In the genomic region with DNA sequence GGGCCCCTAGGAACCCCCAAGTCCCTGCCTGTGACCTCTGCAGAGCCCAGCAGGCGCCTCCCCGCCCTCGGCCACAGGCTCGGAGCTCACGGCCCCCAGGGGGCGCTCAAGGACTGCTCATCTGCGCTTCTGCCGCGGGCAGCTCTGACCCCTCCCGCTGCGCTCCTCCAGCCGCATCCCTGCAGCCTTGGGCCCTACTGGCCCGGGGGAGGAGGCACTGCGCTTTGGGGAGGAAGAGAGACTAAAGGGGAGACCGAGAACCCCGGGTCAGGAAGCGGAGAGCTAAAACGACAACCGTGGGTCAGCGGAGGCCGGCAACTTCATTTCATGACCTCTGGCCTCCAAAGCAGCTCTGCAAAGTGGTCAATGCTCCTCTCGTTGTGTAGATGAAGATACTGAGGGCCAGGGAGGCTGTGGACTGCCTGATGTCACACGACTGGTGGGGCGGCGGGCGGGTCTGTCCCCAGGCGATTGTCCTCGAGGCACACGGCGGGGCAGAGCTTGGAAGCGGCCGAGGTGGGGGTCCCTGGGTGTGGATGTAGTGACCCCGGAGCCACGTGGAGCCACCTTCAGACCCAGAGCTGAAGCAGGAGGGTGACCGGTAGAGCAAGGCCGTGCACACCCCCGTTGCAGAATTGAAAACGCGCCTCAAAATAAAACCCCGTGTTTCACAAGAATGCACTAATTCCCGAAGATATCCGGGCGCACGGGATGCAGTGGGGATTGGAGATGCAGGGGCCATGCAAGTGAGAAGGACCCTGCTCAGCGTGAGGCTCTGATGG, we compare ENCODE assay signal across 8 cellular contexts. TPM values are rescaled to one million over a fixed set of nuclear protein-coding genes. Genes with fewer than 3 reads are reported as not detected.
A peak's percentile ranks its signal among the peaks of the same experiment; 100 is the strongest.
DNase-seq lines count a peak whose midpoint lies in the region; ATAC-seq and TF ChIP-seq lines count a peak whose summit lies in the region.

No MANE protein-coding gene starts in this region.

- TF ChIP-seq CTCF in coronary artery (IDR thresholded peaks at IDR 0.05) = peak; percentile 88

- H3K27me3 Mint-ChIP-seq in activated CD4-positive, alpha-beta T cell treated with anti-CD3 and anti-CD28 coated beads, Interleukin-2, amount 10 ng/mL, durations not matched to agents 24 days and 14 days = peaks cover 15% of the 10 kb centered on the region

- peak; percentile 62 for ATAC-seq in HG02759 (IDR thresholded peaks at IDR 0.05; ENCODE audit: unreplicated experiment)
- ATAC-seq in left lobe of liver = peak; percentile 63
- ATAC-seq in HG03571 (IDR thresholded peaks at IDR 0.05; ENCODE audit: unreplicated experiment) = no peak

- no peak overlapping the region for H3K4me3 Mint-ChIP-seq in activated CD4-positive, alpha-beta T cell treated with anti-CD3 and anti-CD28 coated beads, Interleukin-2, amount 10 ng/mL, durations not matched to agents 24 days and 14 days

- no peaks in the 10 kb centered on the region for H3K9me3 Mint-ChIP-seq in activated CD4-positive, alpha-beta T cell treated with anti-CD3 and anti-CD28 coated beads, Interleukin-2, amount 10 ng/mL, durations not matched to agents 24 days and 14 days

- intact Hi-C loops in activated CD4-positive, alpha-beta T cell treated with anti-CD3 and anti-CD28 coated beads, Interleukin-2, amount 10 ng/mL, durations not matched to agents 24 days and 14 days (cut with micrococcal nuclease) = loop anchor here (1.0 to 5.0 kb wide), 2 partner anchors 42 to 138 kb away; no protein-coding TSS in a partner anchor

- H3K4me1 Mint-ChIP-seq in activated CD4-positive, alpha-beta T cell treated with anti-CD3 and anti-CD28 coated beads, Interleukin-2, amount 10 ng/mL, durations not matched to agents 24 days and 14 days = peaks cover 5% of the 10 kb centered on the region

- no peaks in the 10 kb centered on the region for H3K36me3 Mint-ChIP-seq in activated CD4-positive, alpha-beta T cell treated with anti-CD3 and anti-CD28 coated beads, Interleukin-2, amount 10 ng/mL, durations not matched to agents 24 days and 14 days (ENCODE audit: low read depth)

- peak; percentile 66 for DNase-seq in DMS153 (lab: John Stamatoyannopoulos, UW)
- peak; percentile 85 for DNase-seq in NCI-H345 (lab: John Stamatoyannopoulos, UW)
- peak; percentile 95 for DNase-seq in activated CD4-positive, alpha-beta T cell treated with anti-CD3 and anti-CD28 coated beads, Interleukin-2, amount 10 ng/mL, durations not matched to agents 24 days and 14 days
- peak; percentile 87 for DNase-seq in coronary artery (ENCODE audit: low spot score)
- DNase-seq in left lobe of liver (ENCODE audit: low spot score) = peak; percentile 90
- peak; percentile 65 to 89 for DNase-seq in stimulated activated CD4-positive, alpha-beta T cell treated with anti-CD3 and anti-CD28 coated beads, Interleukin-1b, Interleukin-23, amount 100 ng/mL, for 1 hour (ENCODE audit: low read depth in 2 of 2)

- H3K27ac ChIP-seq in coronary artery = peak overlapping the region in 1 of 2 donors; percentile 61

- H3K27ac Mint-ChIP-seq in activated CD4-positive, alpha-beta T cell treated with anti-CD3 and anti-CD28 coated beads, Interleukin-2, amount 10 ng/mL, durations not matched to agents 24 days and 14 days = no peak overlapping the region

- peak overlapping the region; percentile 62 for H3K4me3 ChIP-seq in coronary artery

RNA-seq across cellular contexts. Expression of a gene that starts 2.7 kb away (rescaled TPM):
- not detected in 2 replicates for total RNA-seq in activated CD4-positive, alpha-beta T cell treated with anti-CD3 and anti-CD28 coated beads, Interleukin-2, amount 10 ng/mL, durations not matched to agents 24 days and 14 days
- 1.4 TPM for total RNA-seq in left lobe of liver

RNA-seq across cellular contexts. Expression of a gene that starts 56.1 kb away (rescaled TPM):
- 0.12 and 0.14 TPM in 2 replicates for total RNA-seq in activated CD4-positive, alpha-beta T cell treated with anti-CD3 and anti-CD28 coated beads, Interleukin-2, amount 10 ng/mL, durations not matched to agents 24 days and 14 days
- 15.7 TPM for total RNA-seq in left lobe of liver

Comparison
In these comparisons a context has a peak if more than half of its experiments do, and no peak if none do; other contexts are left out.
1. RNA of a gene that starts 56.1 kb away (total RNA-seq): 15.7 TPM in left lobe of liver (single experiment); 0.12 to 0.14 TPM in activated CD4-positive, alpha-beta T cell treated with anti-CD3 and anti-CD28 coated beads, Interleukin-2, amount 10 ng/mL, durations not matched to agents 24 days and 14 days; every median in the first group is over 10 times any median in the second.
2. Peak in every context shown above with its lines, with median percentiles within 50 percentile points of each other: DNase-seq.